Comparison of ENCODE assay signal across 8 cellular contexts in genomic region chr13:41456768-41457588, GRCh38. TPM values are rescaled to one million over a fixed set of nuclear protein-coding genes. Genes with fewer than 3 reads are reported as not detected.
DNase-seq lines count a peak whose midpoint lies in the region; ATAC-seq and TF ChIP-seq lines count a peak whose summit lies in the region.

Gene RGCC (plus strand): TSS chr13:41457550. CDS start chr13:41457708, 158 bp downstream.

- ATAC-seq in GM21528 (IDR thresholded peaks at IDR 0.05; ENCODE audit: low FRiP score, unreplicated experiment) = peak; percentile 63
- ATAC-seq in right lobe of liver = peak; percentile 83 to 92 (median 86)

- peak within 1 kb of the TSS; percentile 76 for H3K4me3 Mint-ChIP-seq in activated CD4-positive, alpha-beta T cell treated with anti-CD3 and anti-CD28 coated beads, Interleukin-2, amount 10 ng/mL, durations not matched to agents 7 days and 5 days
- peak within 1 kb of the TSS; percentile 80 for H3K4me3 Mint-ChIP-seq in dendritic cell treated with granulocyte-macrophage colony-stimulating factor and Interleukin-4, amounts not matched to agents 40 ng/mL and 50 ng/mL, for 4 days

- H3K4me1 ChIP-seq in DOHH2 (ENCODE audit: control insufficient read depth, low read length) = peaks cover 41% of the 10 kb centered on the region
- peaks cover 0 to 20% (median 0%) of the 10 kb centered on the region in 4 donors for H3K4me1 ChIP-seq in right lobe of liver

- H3K27me3 ChIP-seq in DOHH2 (ENCODE audit: control insufficient read depth, low read length) (peaks cover 18% of the 10 kb centered on the region), right lobe of liver (no peaks in the 10 kb centered on the region)

- H3K9me3 ChIP-seq in DOHH2 (ENCODE audit: control insufficient read depth, insufficient read depth, low read length) (no peaks in the 10 kb centered on the region), right lobe of liver (no peaks in the 10 kb centered on the region)

- WGBS in right lobe of liver (ENCODE audit: insufficient coverage, low coverage, low lambda C conversion rate, missing lambda C conversion rate) = under 1% methylated on average over 19 of the region's 92 CpGs

- TF ChIP-seq CTCF in DOHH2 (IDR thresholded peaks at IDR 0.05; ENCODE audit: low read depth, low read length, poor library complexity, severe bottlenecking) (no peak), right lobe of liver (IDR thresholded peaks at IDR 0.05) (no peak)

- intact Hi-C loops in dendritic cell treated with granulocyte-macrophage colony-stimulating factor and Interleukin-4, amounts not matched to agents 40 ng/mL and 50 ng/mL, for 4 days (cut with micrococcal nuclease) = loop anchor here (1.0 kb wide), 1 partner anchor 8 kb away; no protein-coding TSS in a partner anchor
- intact Hi-C loops in right lobe of liver (cut with DNase I) = no loop called here

- H3K27ac ChIP-seq in DOHH2 (ENCODE audit: low read depth, low read length) (peak within 1 kb of the TSS; percentile 94), right lobe of liver (peak within 1 kb of the TSS in 1 of 3 donors; percentile 21)

- POLR2A ChIA-PET in activated CD4-positive, alpha-beta T cell treated with anti-CD3 and anti-CD28 coated beads, Interleukin-2, amount 10 ng/mL, durations not matched to agents 7 days and 5 days (lab: Charles Lee) = no interaction called here

- CTCF ChIA-PET in activated CD4-positive, alpha-beta T cell treated with anti-CD3 and anti-CD28 coated beads, Interleukin-2, amount 10 ng/mL, durations not matched to agents 7 days and 5 days (lab: Charles Lee) = interaction anchor here (0.6 to 1.4 kb wide), 3 partner anchors 23 to 378 kb away, joined by 3 read pairs; no protein-coding TSS in a partner anchor

- no peaks in the 10 kb centered on the region for H3K9me2 ChIP-seq in DOHH2 (replicated peaks; ENCODE audit: control insufficient read depth, low read length)

- H4K20me1 ChIP-seq in DOHH2 (ENCODE audit: control insufficient read depth, insufficient read depth, low read depth, low read length) = no peaks in the 10 kb centered on the region

- peak within 1 kb of the TSS; percentile 84 for H3K27ac Mint-ChIP-seq in activated CD4-positive, alpha-beta T cell treated with anti-CD3 and anti-CD28 coated beads, Interleukin-2, amount 10 ng/mL, durations not matched to agents 7 days and 5 days
- H3K27ac Mint-ChIP-seq in dendritic cell treated with granulocyte-macrophage colony-stimulating factor and Interleukin-4, amounts not matched to agents 40 ng/mL and 50 ng/mL, for 4 days = peak within 1 kb of the TSS; percentile 83

- DNase-seq in Kasumi-1 (lab: John Stamatoyannopoulos, UW) (peak; percentile 65 to 66), right lobe of liver (peak; percentile 74 to 88 (median 74)), KG1 (lab: John Stamatoyannopoulos, UW) (no peak)
- DNase-seq in activated CD4-positive, alpha-beta T cell treated with anti-CD3 and anti-CD28 coated beads, Interleukin-2, amount 10 ng/mL, durations not matched to agents 7 days and 5 days = peak; percentile 85
- DNase-seq in stimulated activated CD4-positive, alpha-beta T cell treated with anti-CD3 and anti-CD28 coated beads, Interleukin-4, amount 100 ng/mL, for 1 hour = peak; percentile 94

- H3K4me3 ChIP-seq in DOHH2 (ENCODE audit: low read length) (peak within 1 kb of the TSS; percentile 87), right lobe of liver (peak within 1 kb of the TSS; percentile 41 to 55 (median 47))

- H3K36me3 ChIP-seq in DOHH2 (ENCODE audit: control insufficient read depth, low read length) = peaks cover 41% of the 10 kb centered on the region
- no peaks in the 10 kb centered on the region for H3K36me3 ChIP-seq in right lobe of liver

- peaks cover 40% of the 10 kb centered on the region for H3K4me1 Mint-ChIP-seq in activated CD4-positive, alpha-beta T cell treated with anti-CD3 and anti-CD28 coated beads, Interleukin-2, amount 10 ng/mL, durations not matched to agents 7 days and 5 days
- H3K4me1 Mint-ChIP-seq in dendritic cell treated with granulocyte-macrophage colony-stimulating factor and Interleukin-4, amounts not matched to agents 40 ng/mL and 50 ng/mL, for 4 days (ENCODE audit: low read depth) = peaks cover 52% of the 10 kb centered on the region

- peak within 1 kb of the TSS; percentile 94 for H3K4me2 ChIP-seq in DOHH2 (ENCODE audit: low read length)

- H3K36me3 Mint-ChIP-seq in activated CD4-positive, alpha-beta T cell treated with anti-CD3 and anti-CD28 coated beads, Interleukin-2, amount 10 ng/mL, durations not matched to agents 7 days and 5 days (ENCODE audit: low read depth) = peaks cover 28% of the 10 kb centered on the region
- peaks cover 6% of the 10 kb centered on the region for H3K36me3 Mint-ChIP-seq in dendritic cell treated with granulocyte-macrophage colony-stimulating factor and Interleukin-4, amounts not matched to agents 40 ng/mL and 50 ng/mL, for 4 days (ENCODE audit: low read depth)

- peaks cover 27% of the 10 kb centered on the region for H3F3A ChIP-seq in DOHH2 (ENCODE audit: control insufficient read depth, insufficient read depth)

- peaks cover 37% of the 10 kb centered on the region for H3K79me2 ChIP-seq in DOHH2 (ENCODE audit: control insufficient read depth, low read length)

- H3K27me3 Mint-ChIP-seq in activated CD4-positive, alpha-beta T cell treated with anti-CD3 and anti-CD28 coated beads, Interleukin-2, amount 10 ng/mL, durations not matched to agents 7 days and 5 days = peaks cover 25% of the 10 kb centered on the region
- peaks cover 28% of the 10 kb centered on the region for H3K27me3 Mint-ChIP-seq in dendritic cell treated with granulocyte-macrophage colony-stimulating factor and Interleukin-4, amounts not matched to agents 40 ng/mL and 50 ng/mL, for 4 days

- H3K9me3 Mint-ChIP-seq in activated CD4-positive, alpha-beta T cell treated with anti-CD3 and anti-CD28 coated beads, Interleukin-2, amount 10 ng/mL, durations not matched to agents 7 days and 5 days = no peaks in the 10 kb centered on the region
- no peaks in the 10 kb centered on the region for H3K9me3 Mint-ChIP-seq in dendritic cell treated with granulocyte-macrophage colony-stimulating factor and Interleukin-4, amounts not matched to agents 40 ng/mL and 50 ng/mL, for 4 days

- peak; percentile 61 for TF ChIP-seq POLR2A in right lobe of liver (IDR thresholded peaks at IDR 0.05)

RNA-seq across cellular contexts. Expression of gene RGCC, which starts in this region (rescaled TPM):
- 10 to 100 TPM; 39.2 to 40.8 TPM for total RNA-seq in activated CD4-positive, alpha-beta T cell treated with anti-CD3 and anti-CD28 coated beads, Interleukin-2, amount 10 ng/mL, durations not matched to agents 7 days and 5 days
- 1 to 10 TPM in 3 of 6 experiments, under 1 TPM in 2, not detected in 1; 0.51 to 4.9 (median 2.3) TPM for total RNA-seq in right lobe of liver

Comparison
In these comparisons a context has a peak if more than half of its experiments do, and no peak if none do; other contexts are left out.
1. RNA of gene RGCC (total RNA-seq): 39.2 to 40.8 TPM in activated CD4-positive, alpha-beta T cell treated with anti-CD3 and anti-CD28 coated beads, Interleukin-2, amount 10 ng/mL, durations not matched to agents 7 days and 5 days; 0.51 to 4.9 TPM in right lobe of liver; every median in the first group is over 4 times any median in the second.